Comparison of ENCODE assay signal across 19 cellular contexts in the genomic region with DNA sequence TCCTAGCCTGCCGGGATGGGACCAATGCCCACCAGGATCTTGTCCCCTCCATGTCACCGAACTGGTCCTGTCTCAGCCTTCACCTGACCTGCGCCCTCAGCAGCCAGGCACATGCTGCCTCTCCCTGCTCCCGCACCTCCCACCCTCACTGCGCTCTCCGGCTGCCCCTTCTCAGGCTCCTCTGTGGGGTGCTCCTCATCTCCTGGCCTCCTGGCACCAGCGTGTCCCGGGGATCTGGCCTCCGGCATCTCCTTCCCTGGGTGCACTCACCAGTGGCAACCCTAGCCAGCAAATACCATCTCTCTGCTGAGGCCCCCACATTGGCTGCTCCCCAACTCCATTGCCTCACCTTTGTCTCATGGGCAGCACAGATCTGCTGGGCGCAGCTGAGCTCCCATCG.
"Had no signal": no experiment of that assay in that cellular context is flagged by ENCODE, and none has a peak within 500 bp of the region (broad histone marks: within the 10 kb centered on the region; RNA-seq: fewer than 3 reads in every experiment).

No MANE protein-coding gene starts in this region.

- H3K36me3 Mint-ChIP-seq: naive thymus-derived CD8-positive, alpha-beta T cell had no signal

- H3K4me2 ChIP-seq: smooth muscle cell had no signal

- H3K36me3 ChIP-seq: breast epithelium, esophagus muscularis mucosa, heart right ventricle, right atrium auricular region, stomach, thyroid gland, upper lobe of right lung had no signal

- H3K4me1 Mint-ChIP-seq: neural crest cell had no signal

- H3K27ac Mint-ChIP-seq: activated T-cell treated with anti-CD3 and anti-CD28 coated beads, Interleukin-2, amount 50 U/mL, for 72 hours had no signal

- H3K4me1 ChIP-seq: breast epithelium, right atrium auricular region, thyroid gland, upper lobe of right lung had no signal

- H3K27ac ChIP-seq: breast epithelium, esophagus muscularis mucosa, heart right ventricle, right atrium auricular region, stomach, thyroid gland, upper lobe of right lung had no signal

- H3K9me3 ChIP-seq: breast epithelium, esophagus muscularis mucosa, heart right ventricle, right atrium auricular region, stomach, thyroid gland, upper lobe of right lung had no signal

- H3K9me3 Mint-ChIP-seq: activated T-cell treated with anti-CD3 and anti-CD28 coated beads, Interleukin-2, amount 50 U/mL, for 72 hours; naive thymus-derived CD8-positive, alpha-beta T cell; neural crest cell had no signal

- H3K4me3 ChIP-seq: breast epithelium, esophagus muscularis mucosa, heart right ventricle, right atrium auricular region, smooth muscle cell, stomach, thyroid gland, upper lobe of right lung had no signal

- H3K27me3 ChIP-seq: breast epithelium, esophagus muscularis mucosa, right atrium auricular region, thyroid gland, upper lobe of right lung had no signal

- DNase-seq: activated CD4-positive, alpha-beta T cell treated with anti-CD3 and anti-CD28 coated beads for 4 hours; activated CD4-positive, alpha-beta T cell treated with anti-CD3 and anti-CD28 coated beads, Interleukin-2, amount 50 U/mL, for 4 hours; activated effector memory CD4-positive, alpha-beta T cell treated with Interleukin-2 at 50 U/mL for 16 hours; activated naive CD4-positive, alpha-beta T cell treated with Interleukin-2 at 50 U/mL for 16 hours; activated T-cell treated with anti-CD3 and anti-CD28 coated beads for 4 hours; activated T-cell treated with anti-CD3 and anti-CD28 coated beads, Interleukin-2, amount 50 U/mL, for 72 hours; central memory CD4-positive, alpha-beta T cell; effector CD4-positive, alpha-beta T cell; foreskin melanocyte; heart right ventricle; naive thymus-derived CD8-positive, alpha-beta T cell; stomach; thyroid gland; upper lobe of right lung had no signal

- ATAC-seq: activated T-cell treated with anti-CD3 and anti-CD28 coated beads, Interleukin-2, amount 50 U/mL, for 72 hours; naive thymus-derived CD8-positive, alpha-beta T cell had no signal

- H3K4me3 Mint-ChIP-seq: activated T-cell treated with anti-CD3 and anti-CD28 coated beads, Interleukin-2, amount 50 U/mL, for 72 hours; naive thymus-derived CD8-positive, alpha-beta T cell; neural crest cell had no signal
